In the genomic region with DNA sequence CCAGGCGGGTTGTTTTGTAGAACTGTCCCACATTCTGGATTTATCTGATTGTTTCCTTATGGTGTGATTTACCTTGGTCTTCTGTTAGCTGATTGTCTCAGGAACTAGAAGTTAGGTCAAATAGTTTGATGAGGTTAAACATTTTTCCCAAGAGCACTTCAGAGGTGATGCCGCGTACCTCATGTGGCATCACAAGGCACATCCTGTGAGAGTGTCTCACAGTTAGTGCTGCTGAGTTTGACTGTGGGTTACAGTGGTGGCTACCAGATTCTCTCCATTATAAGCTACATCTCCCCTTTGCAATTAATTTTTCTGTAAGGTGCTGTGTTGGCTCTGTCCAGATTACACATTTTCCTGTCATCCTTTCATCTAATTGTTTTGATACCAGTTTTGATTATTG, we compare ENCODE assay signal across 24 cellular contexts. TPM values are rescaled to one million over a fixed set of nuclear protein-coding genes. Genes with fewer than 3 reads are reported as not detected.
"Had no signal": no experiment of that assay in that cellular context is flagged by ENCODE, and none has a peak within 500 bp of the region (broad histone marks: within the 10 kb centered on the region; RNA-seq: fewer than 3 reads in every experiment).

No MANE protein-coding gene starts in this region.

- H3K27ac Mint-ChIP-seq: dendritic cell treated with granulocyte-macrophage colony-stimulating factor and Interleukin-4, amounts not matched to agents 40 ng/mL and 50 ng/mL, for 4 days; effector memory CD8-positive, alpha-beta T cell; stimulated activated naive B cell treated with anti-CD40 and anti-IgM and Interleukin-4, amounts not matched to agents 10 μg/mL and 1 μg/mL and 100 μg/mL, for 72 hours had no signal

- H3K27ac ChIP-seq: esophagus squamous epithelium, left ventricle myocardium inferior, lower lobe of right lung, right atrium auricular region, sigmoid colon, skin epidermis, testis, tibial nerve, upper lobe of right lung, vagina had no signal

- H3K4me3 Mint-ChIP-seq: dendritic cell treated with granulocyte-macrophage colony-stimulating factor and Interleukin-4, amounts not matched to agents 40 ng/mL and 50 ng/mL, for 4 days; effector memory CD8-positive, alpha-beta T cell; neural crest cell; stimulated activated naive B cell treated with anti-CD40 and anti-IgM and Interleukin-4, amounts not matched to agents 10 μg/mL and 1 μg/mL and 100 μg/mL, for 72 hours; stimulated activated naive CD8-positive, alpha-beta T cell treated with anti-CD3 and anti-CD28 coated beads, Interleukin-15, amount 100 ng/mL, for 72 hours had no signal

- H3K4me3 ChIP-seq: esophagus squamous epithelium, left ventricle myocardium inferior, lower lobe of right lung, right atrium auricular region, sigmoid colon, skin epidermis, testis, tibial nerve, upper lobe of right lung, vagina had no signal

- H3K27me3 Mint-ChIP-seq: dendritic cell treated with granulocyte-macrophage colony-stimulating factor and Interleukin-4, amounts not matched to agents 40 ng/mL and 50 ng/mL, for 4 days; effector memory CD8-positive, alpha-beta T cell; stimulated activated naive B cell treated with anti-CD40 and anti-IgM and Interleukin-4, amounts not matched to agents 10 μg/mL and 1 μg/mL and 100 μg/mL, for 72 hours; stimulated activated naive CD8-positive, alpha-beta T cell treated with anti-CD3 and anti-CD28 coated beads, Interleukin-15, amount 100 ng/mL, for 72 hours had no signal

- ATAC-seq: effector memory CD8-positive, alpha-beta T cell; left cardiac atrium; lower lobe of right lung; stimulated activated naive B cell treated with anti-CD40 and anti-IgM and Interleukin-4, amounts not matched to agents 10 μg/mL and 1 μg/mL and 100 μg/mL, for 72 hours; stimulated activated naive CD8-positive, alpha-beta T cell treated with anti-CD3 and anti-CD28 coated beads, Interleukin-15, amount 100 ng/mL, for 72 hours; upper lobe of right lung had no signal

- H3K4me1 ChIP-seq: esophagus squamous epithelium, left ventricle myocardium inferior, lower lobe of right lung, right atrium auricular region, sigmoid colon, testis, tibial nerve, upper lobe of right lung, vagina had no signal

- H3K9me3 Mint-ChIP-seq: dendritic cell treated with granulocyte-macrophage colony-stimulating factor and Interleukin-4, amounts not matched to agents 40 ng/mL and 50 ng/mL, for 4 days; effector memory CD8-positive, alpha-beta T cell; neural crest cell; stimulated activated naive B cell treated with anti-CD40 and anti-IgM and Interleukin-4, amounts not matched to agents 10 μg/mL and 1 μg/mL and 100 μg/mL, for 72 hours; stimulated activated naive CD8-positive, alpha-beta T cell treated with anti-CD3 and anti-CD28 coated beads, Interleukin-15, amount 100 ng/mL, for 72 hours had no signal

- DNase-seq: effector memory CD8-positive, alpha-beta T cell; esophagus squamous epithelium; foreskin fibroblast; kidney; left cardiac atrium; left ventricle myocardium inferior; lower lobe of right lung; mesenchymal stem cell; midbrain; sigmoid colon; stimulated activated CD4-positive, alpha-beta T cell treated with anti-CD3 and anti-CD28 coated beads, Interleukin-2, amount 100 ng/mL, for 24 hours; stimulated activated CD4-positive, alpha-beta T cell treated with anti-CD3 and anti-CD28 coated beads, Interleukin-4, amount 100 ng/mL, for 4 hours; stimulated activated naive B cell treated with anti-CD40 and anti-IgM and Interleukin-4, amounts not matched to agents 10 μg/mL and 1 μg/mL and 100 μg/mL, for 72 hours; stimulated activated naive CD8-positive, alpha-beta T cell treated with anti-CD3 and anti-CD28 coated beads, Interleukin-15, amount 100 ng/mL, for 72 hours; testis; upper lobe of right lung had no signal

- H3K4me1 Mint-ChIP-seq: neural crest cell had no signal

- H3K27me3 ChIP-seq: esophagus squamous epithelium, right atrium auricular region, sigmoid colon, testis, tibial nerve, upper lobe of right lung, vagina had no signal

- H3K9me3 ChIP-seq: esophagus squamous epithelium, left ventricle myocardium inferior, lower lobe of right lung, right atrium auricular region, sigmoid colon, testis, tibial nerve, upper lobe of right lung, vagina had no signal

RNA-seq across cellular contexts. Expression of gene CIDEC, which starts 48.8 kb away (rescaled TPM):
- total RNA-seq: epithelial cell of proximal tubule, esophagus squamous epithelium, kidney, lower lobe of right lung, neural crest cell, osteocyte, upper lobe of right lung had no signal
